ENCODE assay signal across 15 cellular contexts in the genomic region with DNA sequence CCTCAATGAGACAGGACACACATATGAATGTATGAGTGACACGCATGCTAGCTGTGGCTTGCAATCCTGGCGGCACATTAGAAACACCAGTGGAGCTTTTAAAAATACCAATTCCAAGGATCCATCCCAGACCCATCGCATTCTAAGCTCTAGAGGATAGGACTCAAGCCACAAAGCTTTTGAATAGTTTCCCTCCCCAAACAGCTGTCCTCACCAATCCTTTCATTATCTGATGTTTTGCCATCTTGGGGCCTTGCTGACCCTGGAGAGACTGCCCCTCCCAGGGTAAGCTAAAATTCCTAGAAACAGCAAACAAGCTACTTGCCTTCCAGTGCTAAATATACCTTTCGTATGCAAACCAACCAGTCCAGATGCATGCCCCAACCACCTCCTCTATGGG. TPM values are rescaled to one million over a fixed set of nuclear protein-coding genes. Genes with fewer than 3 reads are reported as not detected.
DNase-seq lines count a peak whose midpoint lies in the region; ATAC-seq and TF ChIP-seq lines count a peak whose summit lies in the region.
"Had no signal": no experiment of that assay in that cellular context is flagged by ENCODE, and none has a peak within 500 bp of the region (broad histone marks: within the 10 kb centered on the region; RNA-seq: fewer than 3 reads in every experiment).

No MANE protein-coding gene starts in this region.

- DNase-seq in activated B cell treated with CpG ODN at 0.5 μM for 24 hours, result no peak
- no peak for DNase-seq in naive B cell
- DNase-seq in transverse colon, result no peak
- DNase-seq in UCSD-AML1 (lab: John Stamatoyannopoulos, UW; ENCODE audit: unreplicated experiment), result no peak
- DNase-seq in left cardiac atrium, result no peak
- DNase-seq: CD8-positive, alpha-beta T cell; COR-L47; DND-41; GDM1 had no signal

- TF ChIP-seq CTCF in activated B cell treated with CpG ODN at 0.5 μM for 24 hours (IDR thresholded peaks at IDR 0.05) (no peak), transverse colon (IDR thresholded peaks at IDR 0.05) (no peak)

- H3K36me3 ChIP-seq in transverse colon, result no peaks in the 10 kb centered on the region
- H3K36me3 ChIP-seq: HAP-1 had no signal

- ATAC-seq in activated B cell treated with CpG ODN at 0.5 μM for 24 hours (ENCODE audit: low read depth) (no peak), naive B cell (ENCODE audit: low read depth in 2 of 2) (no peak), GM21528 (IDR thresholded peaks at IDR 0.05; ENCODE audit: low FRiP score, unreplicated experiment) (no peak), left cardiac atrium (no peak)
- ATAC-seq: A549; CD8-positive, alpha-beta T cell had no signal

- H3K4me3 Mint-ChIP-seq in activated B cell treated with CpG ODN at 0.5 μM for 24 hours, result no peak overlapping the region
- no peak overlapping the region for H3K4me3 Mint-ChIP-seq in dendritic cell treated with granulocyte-macrophage colony-stimulating factor and Interleukin-4, amounts not matched to agents 40 ng/mL and 50 ng/mL, for 4 days
- no peak overlapping the region for H3K4me3 Mint-ChIP-seq in naive B cell
- H3K4me3 Mint-ChIP-seq: CD14-positive monocyte; CD8-positive, alpha-beta T cell; IgD-negative memory B cell had no signal

- H3K27ac Mint-ChIP-seq in activated B cell treated with CpG ODN at 0.5 μM for 24 hours (peak overlapping the region; percentile 62), naive B cell (peak overlapping the region in 4 of 6 donors; percentile 13 to 82 (median 68))
- H3K27ac Mint-ChIP-seq in dendritic cell treated with granulocyte-macrophage colony-stimulating factor and Interleukin-4, amounts not matched to agents 40 ng/mL and 50 ng/mL, for 4 days, result peak overlapping the region; percentile 13
- H3K27ac Mint-ChIP-seq: CD8-positive, alpha-beta T cell had no signal

- H3K4me1 Mint-ChIP-seq in activated B cell treated with CpG ODN at 0.5 μM for 24 hours (peaks cover 4% of the 10 kb centered on the region), naive B cell (peaks cover 5 to 9% (median 7%) of the 10 kb centered on the region in 3 donors)
- peaks cover 18% of the 10 kb centered on the region for H3K4me1 Mint-ChIP-seq in dendritic cell treated with granulocyte-macrophage colony-stimulating factor and Interleukin-4, amounts not matched to agents 40 ng/mL and 50 ng/mL, for 4 days (ENCODE audit: low read depth)

- 94 to 100% methylated on average over 2 to 4 of the region's 4 CpGs for WGBS in transverse colon (ENCODE audit: low coverage in 1 of 2), 2 donors

- POLR2A ChIA-PET in activated B cell treated with CpG ODN at 0.5 μM for 24 hours (lab: Charles Lee), result no interaction called here

- H3K9me3 Mint-ChIP-seq in activated B cell treated with CpG ODN at 0.5 μM for 24 hours (no peaks in the 10 kb centered on the region), naive B cell (no peaks in the 10 kb centered on the region)
- no peaks in the 10 kb centered on the region for H3K9me3 Mint-ChIP-seq in dendritic cell treated with granulocyte-macrophage colony-stimulating factor and Interleukin-4, amounts not matched to agents 40 ng/mL and 50 ng/mL, for 4 days
- H3K9me3 Mint-ChIP-seq: CD8-positive, alpha-beta T cell; IgD-negative memory B cell had no signal

- intact Hi-C loops in activated B cell treated with CpG ODN at 0.5 μM for 24 hours (cut with micrococcal nuclease), result no loop called here
- intact Hi-C loops in dendritic cell treated with granulocyte-macrophage colony-stimulating factor and Interleukin-4, amounts not matched to agents 40 ng/mL and 50 ng/mL, for 4 days (cut with micrococcal nuclease), result no loop called here
- intact Hi-C loops in transverse colon (cut with DNase I; ENCODE audit: low total_unique reads), result no loop called here
- intact Hi-C loops in left cardiac atrium (cut with DNase I), result no loop called here

- H3K9me3 ChIP-seq in transverse colon, result no peaks in the 10 kb centered on the region

- H3K36me3 Mint-ChIP-seq in activated B cell treated with CpG ODN at 0.5 μM for 24 hours (ENCODE audit: low read depth) (peaks cover 43% of the 10 kb centered on the region), naive B cell (peaks cover 20 to 32% of the 10 kb centered on the region in 2 donors)
- peaks cover 5% of the 10 kb centered on the region for H3K36me3 Mint-ChIP-seq in dendritic cell treated with granulocyte-macrophage colony-stimulating factor and Interleukin-4, amounts not matched to agents 40 ng/mL and 50 ng/mL, for 4 days (ENCODE audit: low read depth)
- H3K36me3 Mint-ChIP-seq: CD8-positive, alpha-beta T cell had no signal

- H3K27ac ChIP-seq in transverse colon, result peak overlapping the region in 3 of 4 donors; percentile 46 to 65 (median 50)
- H3K27ac ChIP-seq: A549 had no signal

- CTCF ChIA-PET in activated B cell treated with CpG ODN at 0.5 μM for 24 hours (lab: Charles Lee), result no interaction called here

- H3K27me3 Mint-ChIP-seq in activated B cell treated with CpG ODN at 0.5 μM for 24 hours (no peaks in the 10 kb centered on the region), naive B cell (no peaks in the 10 kb centered on the region)
- H3K27me3 Mint-ChIP-seq in dendritic cell treated with granulocyte-macrophage colony-stimulating factor and Interleukin-4, amounts not matched to agents 40 ng/mL and 50 ng/mL, for 4 days, result no peaks in the 10 kb centered on the region
- H3K27me3 Mint-ChIP-seq: IgD-negative memory B cell had no signal

- TF ChIP-seq POLR2A in transverse colon (IDR thresholded peaks at IDR 0.05), result no peak

- H3K4me1 ChIP-seq in transverse colon, result peaks cover 0 to 33% (median 17%) of the 10 kb centered on the region in 4 donors
- H3K4me1 ChIP-seq: A549, HAP-1 had no signal

- H3K27me3 ChIP-seq in transverse colon, result no peaks in the 10 kb centered on the region

- H3K4me3 ChIP-seq in transverse colon, result no peak overlapping the region
- H3K4me3 ChIP-seq: A549, HAP-1 had no signal

- TF ChIP-seq EP300 in transverse colon (IDR thresholded peaks at IDR 0.05; ENCODE audit: low read depth), result no peak

- in situ Hi-C loops in transverse colon (cut with MboI; ENCODE audit: low pct_ligation_motif_present in 1 of 4, low pct_unique_long_range_greater_than_20kb in 1 of 4, low sequenced_read_pairs in 3 of 4), result no loop called here

RNA-seq across cellular contexts. Expression of a gene that starts 8.9 kb away (rescaled TPM):
- 61.7 and 62.7 TPM in 2 replicates for total RNA-seq in activated B cell treated with CpG ODN at 0.5 μM for 24 hours
- 10 to 100 TPM; 36.7 to 68.0 (median 45.8) TPM for polyA plus RNA-seq in naive B cell (ENCODE audit: low read depth in 6 of 6)
- total RNA-seq in transverse colon, result 100 to 1,000 TPM in 1 of 4 donors, 10 to 100 TPM in 3; 34.4 to 133 (median 77.3) TPM
- total RNA-seq in left cardiac atrium, result 10 to 100 TPM; 78.6 to 97.8 TPM

Comparison
In these comparisons a context has a peak if more than half of its experiments do, and no peak if none do; other contexts are left out.
1. H3K27ac Mint-ChIP-seq: peak in every context shown above with its lines; median percentile 68 in naive B cell; 62 in activated B cell treated with CpG ODN at 0.5 μM for 24 hours; 13 in dendritic cell treated with granulocyte-macrophage colony-stimulating factor and Interleukin-4, amounts not matched to agents 40 ng/mL and 50 ng/mL, for 4 days.